Comparison of ENCODE assay signal across 24 cellular contexts in genomic region chr7:138359891-138360582, GRCh38.
DNase-seq lines count a peak whose midpoint lies in the region; ATAC-seq, FAIRE-seq and TF ChIP-seq lines count a peak whose summit lies in the region.
"Had no signal": no experiment of that assay in that cellular context is flagged by ENCODE, and none has a peak within 500 bp of the region (broad histone marks: within the 10 kb centered on the region; RNA-seq: fewer than 3 reads in every experiment).

No MANE protein-coding gene starts in this region.

- CTCF ChIA-PET in K562 (lab: Yijun Ruan, JAX; ENCODE audit: low intra/inter-chr PET ratio), result no interaction called here

- in situ Hi-C loops in K562 (cut with MboI), result no loop called here

- peak overlapping the region; percentile 25; the same call in 2 of the 3 replicates for H3K27ac ChIP-seq in K562 (ENCODE audit: extremely low read depth, low read depth, low read length)
- H3K27ac ChIP-seq in upper lobe of right lung, result no peak overlapping the region
- no peak overlapping the region for H3K27ac ChIP-seq in mesendoderm (ENCODE audit: low read depth, low read length)
- H3K27ac ChIP-seq: HL-60 had no signal

- no peak overlapping the region for H4K5ac ChIP-seq in mesendoderm (ENCODE audit: low read length)

- H3K18ac ChIP-seq in mesendoderm (ENCODE audit: low read length), result no peak overlapping the region

- intact Hi-C loops in K562 (cut with micrococcal nuclease) (no loop called here), upper lobe of right lung (cut with DNase I) (no loop called here)

- no peaks in the 10 kb centered on the region for H4K20me1 ChIP-seq in K562 (replicated peaks; ENCODE audit: control insufficient read depth, insufficient read depth, low read length)

- no peak overlapping the region for H3K9ac ChIP-seq in K562 (ENCODE audit: insufficient read depth in 1 of 2, low read depth in 2 of 2, low read length in 2 of 2)
- H3K9ac ChIP-seq in mesendoderm (ENCODE audit: low read length), result no peak overlapping the region

- 46% methylated on average over 7 of the region's 7 CpGs for WGBS in K562 (ENCODE audit: insufficient coverage, low coverage, missing lambda C conversion rate)
- WGBS in mesendoderm (ENCODE audit: extremely low coverage, insufficient coverage, low lambda C conversion rate), result no CpG with 5 or more reads among the region's 7 CpGs

- H2AK5ac ChIP-seq in mesendoderm (ENCODE audit: low read length), result no peak overlapping the region

- no peak overlapping the region for H3K4me3 ChIP-seq in K562
- no peak overlapping the region for H3K4me3 ChIP-seq in upper lobe of right lung
- no peak overlapping the region for H3K4me3 ChIP-seq in mesendoderm (ENCODE audit: low read length)

- peak; percentile 23; the same call in 1 of the 2 replicates for TF ChIP-seq EP300 in K562 (IDR thresholded peaks at IDR 0.05; ENCODE audit: low read length)

- H3K4me2 ChIP-seq in K562 (ENCODE audit: insufficient read depth, low read length) (no peak overlapping the region), mesendoderm (ENCODE audit: low read length) (no peak overlapping the region)

- no peaks in the 10 kb centered on the region for H3K79me1 ChIP-seq in mesendoderm (ENCODE audit: low read length)

- DNase-seq in NCI-H748 (lab: John Stamatoyannopoulos, UW; ENCODE audit: unreplicated experiment), result peak; percentile 58
- no peak for DNase-seq in NCI-H748 treated with DMSO at 0.1 percent for 48 hours (lab: John Stamatoyannopoulos, UW)
- DNase-seq in NCI-H187 (lab: John Stamatoyannopoulos, UW), result peak; percentile 82 to 89
- DNase-seq in K562 (ENCODE audit: extremely low read depth in 1 of 4, low spot score in 3 of 4), result no peak
- DNase-seq in upper lobe of right lung, result no peak
- DNase-seq in NOMO-1 treated with DMSO at 0.1 percent for 48 hours (lab: John Stamatoyannopoulos, UW; ENCODE audit: unreplicated experiment), result no peak
- no peak for DNase-seq in mesendoderm
- DNase-seq: activated CD4-positive, alpha-beta T cell treated with anti-CD3 and anti-CD28 coated beads for 36 hours; activated T-cell treated with anti-CD3 and anti-CD28 coated beads, Interleukin-2, amount 50 U/mL, for 72 hours; aorta; dermis blood vessel endothelial cell; MV-4-11; NCI-H2029 treated with DMSO at 0.1 percent for 48 hours; NCI-H774; PC-3; SIG-M5; stimulated activated CD4-positive, alpha-beta T cell treated with anti-CD3 and anti-CD28 coated beads, Interleukin-12 subunit alpha, Interleukin-12 subunit beta, amount 100 ng/mL, for 4 hours; T-cell had no signal

- H3K56ac ChIP-seq in mesendoderm (ENCODE audit: low read length), result no peak overlapping the region

- no peak overlapping the region for H2BK120ac ChIP-seq in mesendoderm (ENCODE audit: low read depth, low read length)

- H3K23ac ChIP-seq in mesendoderm (ENCODE audit: low read length), result no peak overlapping the region

- POLR2A ChIA-PET in K562 (lab: Yijun Ruan, JAX), result no interaction called here

- H2AFZ ChIP-seq in K562 (ENCODE audit: low read depth, low read length), result peak overlapping the region; percentile 54

- no peak overlapping the region for H2BK15ac ChIP-seq in mesendoderm (replicated peaks; ENCODE audit: low read depth)

- no peak overlapping the region for H4K8ac ChIP-seq in mesendoderm (ENCODE audit: low read depth, low read length)

- H2BK5ac ChIP-seq in mesendoderm (ENCODE audit: low read length), result no peak overlapping the region

- FAIRE-seq in K562 (lab: Jason Lieb, UNC), result no peak
- FAIRE-seq: GM19239, TTC549 had no signal

- H3K36me3 ChIP-seq in K562 (ENCODE audit: control insufficient read depth, insufficient read depth, low read length) (no peaks in the 10 kb centered on the region), upper lobe of right lung (no peaks in the 10 kb centered on the region), mesendoderm (ENCODE audit: control insufficient read depth, insufficient read depth, low read length) (no peaks in the 10 kb centered on the region)

- no peaks in the 10 kb centered on the region for H3K79me2 ChIP-seq in K562 (ENCODE audit: control insufficient read depth, insufficient read depth, low read length)
- no peaks in the 10 kb centered on the region for H3K79me2 ChIP-seq in mesendoderm (ENCODE audit: control insufficient read depth, insufficient read depth, low read length)

- peaks cover 22% of the 10 kb centered on the region for H3K9me3 ChIP-seq in K562 (replicated peaks; ENCODE audit: control insufficient read depth, insufficient read depth, low read depth, low read length)
- H3K9me3 ChIP-seq in upper lobe of right lung, result no peaks in the 10 kb centered on the region

- TF ChIP-seq CTCF in K562 (IDR thresholded peaks at IDR 0.05 in 2 of 3, conservative IDR thresholded peaks at IDR 0.05 in 1 of 3; ENCODE audit: insufficient read depth in 2 of 3, low read depth in 1 of 3, low read length in 3 of 3) (no peak), upper lobe of right lung (IDR thresholded peaks at IDR 0.05) (no peak)

- TF ChIP-seq POLR2A in K562 (conservative IDR thresholded peaks at IDR 0.05), result no peak

- TF ChIP-seq RAD21 in K562 (CRISPR knock-in tag; conservative IDR thresholded peaks at IDR 0.05 in 1 of 2, IDR thresholded peaks at IDR 0.05 in 1 of 2), result no peak

- H3K27me3 ChIP-seq in K562 (ENCODE audit: control insufficient read depth in 2 of 2, insufficient read depth in 2 of 2, low read length in 2 of 2), result no peaks in the 10 kb centered on the region
- no peaks in the 10 kb centered on the region for H3K27me3 ChIP-seq in upper lobe of right lung
- no peaks in the 10 kb centered on the region for H3K27me3 ChIP-seq in mesendoderm (ENCODE audit: insufficient read depth, low read length, poor library complexity)

- H3K9me1 ChIP-seq in K562 (ENCODE audit: control insufficient read depth, insufficient read depth, low read length), result no peaks in the 10 kb centered on the region

- ATAC-seq in K562, result peak; percentile 45
- ATAC-seq in upper lobe of right lung, result peak; percentile 72
- ATAC-seq in HG02588 (IDR thresholded peaks at IDR 0.05; ENCODE audit: unreplicated experiment), result no peak
- ATAC-seq: activated CD4-positive, alpha-beta T cell treated with anti-CD3 and anti-CD28 coated beads for 36 hours; activated T-cell treated with anti-CD3 and anti-CD28 coated beads, Interleukin-2, amount 50 U/mL, for 72 hours; left lobe of liver; natural killer cell treated with Interleukin-12 subunit alpha and Interleukin-12 subunit beta and Interleukin-15 and Interleukin-18, amount 100 ng/mL, for 72 hours; PC-3; T-cell had no signal

- no peak overlapping the region for H3K4ac ChIP-seq in mesendoderm (ENCODE audit: low read depth, low read length)

- peaks cover 3 to 8% of the 10 kb centered on the region in 2 experiments; a peak in 3 of 5 replicates for H3K4me1 ChIP-seq in K562 (replicated peaks in 1 of 2; ENCODE audit: control insufficient read depth in 2 of 2, insufficient read depth in 2 of 2, low read length in 2 of 2)
- no peaks in the 10 kb centered on the region for H3K4me1 ChIP-seq in upper lobe of right lung
- H3K4me1 ChIP-seq in mesendoderm (ENCODE audit: control insufficient read depth, low read depth, low read length), result no peaks in the 10 kb centered on the region

- BruUV-seq in K562 (replicated peaks; lab: Mats Ljungman, UMichigan), result no TSS peak

TF ChIP-seq in K562, 482 proteins besides CTCF, POLR2A, EP300 and RAD21 (continues in another document):
- TF ChIP-seq ZKSCAN8 (CRISPR knock-in tag; IDR thresholded peaks at IDR 0.05) (0 out of 2 replicates have a peak, but pooled peaks have one; percentile 21), PHF20 (IDR thresholded peaks at IDR 0.05; ENCODE audit: partially characterized antibody) (no peak), PHB2 (IDR thresholded peaks at IDR 0.05; ENCODE audit: low read depth) (no peak), SIN3B (IDR thresholded peaks at IDR 0.05; ENCODE audit: low read depth) (no peak), PHF8 (IDR thresholded peaks at IDR 0.05; ENCODE audit: borderline replicate concordance, low read length) (no peak), UBTF (IDR thresholded peaks at IDR 0.05; ENCODE audit: borderline replicate concordance in 1 of 2, low read depth in 2 of 2, low read length in 2 of 2) (no peak), CEBPB (tag; IDR thresholded peaks at IDR 0.05) (peak; percentile 95), ZFP91 (CRISPR knock-in tag; IDR thresholded peaks at IDR 0.05) (no peak), CBX3 (IDR thresholded peaks at IDR 0.05; ENCODE audit: borderline replicate concordance in 1 of 2, low read length in 2 of 2) (0 out of 3 replicates have a peak, but pooled peaks of 1 of the 2 experiments have one; percentile 18), CREB1 (IDR thresholded peaks at IDR 0.05) (no peak), CREB1 (CRISPR knock-in tag; IDR thresholded peaks at IDR 0.05) (no peak)

Comparison
In these comparisons a context has a peak if more than half of its experiments do, and no peak if none do; other contexts are left out.
1. DNase-seq: peak in NCI-H748 (single experiment) and NCI-H187 (2 of 2); none in NCI-H748 treated with DMSO at 0.1 percent for 48 hours (single experiment), K562 (0 of 4), upper lobe of right lung (single experiment), NOMO-1 treated with DMSO at 0.1 percent for 48 hours (single experiment) and mesendoderm (single experiment).